In genomic region chr12:94182971-94183701, GRCh38 we compare ENCODE assay signal across 2 cellular contexts.
TF ChIP-seq lines count a peak whose summit lies in the region.

No MANE protein-coding gene starts in this region.

TF ChIP-seq in A549, 52 proteins besides CTCF, POLR2A, EP300 and RAD21 (continued from another document):
- TF ChIP-seq ZSCAN20 (CRISPR knock-in tag; IDR thresholded peaks at IDR 0.05) (no peak), POLR2AphosphoS2 (conservative IDR thresholded peaks at IDR 0.05; ENCODE audit: low read length) (no peak), PHF8 (IDR thresholded peaks at IDR 0.05; ENCODE audit: borderline replicate concordance, low read depth) (no peak), HEYL (CRISPR knock-in tag; IDR thresholded peaks at IDR 0.05) (no peak), EHMT2 (IDR thresholded peaks at IDR 0.05; ENCODE audit: low read depth) (no peak), CEBPB (IDR thresholded peaks at IDR 0.05) (no peak), E2F6 (IDR thresholded peaks at IDR 0.05; ENCODE audit: borderline replicate concordance, low read depth) (no peak), TP53 (CRISPR knock-in tag; IDR thresholded peaks at IDR 0.05) (no peak)
- TF ChIP-seq, protein P1, sequence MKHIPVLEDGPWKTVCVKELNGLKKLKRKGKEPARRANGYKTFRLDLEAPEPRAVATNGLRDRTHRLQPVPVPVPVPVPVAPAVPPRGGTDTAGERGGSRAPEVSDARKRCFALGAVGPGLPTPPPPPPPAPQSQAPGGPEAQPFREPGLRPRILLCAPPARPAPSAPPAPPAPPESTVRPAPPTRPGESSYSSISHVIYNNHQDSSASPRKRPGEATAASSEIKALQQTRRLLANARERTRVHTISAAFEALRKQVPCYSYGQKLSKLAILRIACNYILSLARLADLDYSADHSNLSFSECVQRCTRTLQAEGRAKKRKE (CRISPR knock-in tag; IDR thresholded peaks at IDR 0.05; ENCODE audit: low read depth) = no peak
TF ChIP-seq in A549: peak in this region for 0.

TF ChIP-seq in IMR-90, 13 proteins besides CTCF, POLR2A, EP300 and RAD21 (continued from another document):
- no peak for TF ChIP-seq CEBPB (IDR thresholded peaks at IDR 0.05; ENCODE audit: low read depth, low read length)
- TF ChIP-seq MAFK (IDR thresholded peaks at IDR 0.05; ENCODE audit: low read depth, low read length) = no peak
- TF ChIP-seq RCOR1 (IDR thresholded peaks at IDR 0.05; ENCODE audit: insufficient replicate concordance, low read length) = no peak
- TF ChIP-seq MXI1 (IDR thresholded peaks at IDR 0.05; ENCODE audit: borderline replicate concordance, low read depth, low read length) = no peak
- TF ChIP-seq MAZ (IDR thresholded peaks at IDR 0.05; ENCODE audit: borderline replicate concordance, low read depth, low read length) = no peak
- TF ChIP-seq BHLHE40 (IDR thresholded peaks at IDR 0.05; ENCODE audit: low read depth, low read length) = no peak
- TF ChIP-seq, protein P2, sequence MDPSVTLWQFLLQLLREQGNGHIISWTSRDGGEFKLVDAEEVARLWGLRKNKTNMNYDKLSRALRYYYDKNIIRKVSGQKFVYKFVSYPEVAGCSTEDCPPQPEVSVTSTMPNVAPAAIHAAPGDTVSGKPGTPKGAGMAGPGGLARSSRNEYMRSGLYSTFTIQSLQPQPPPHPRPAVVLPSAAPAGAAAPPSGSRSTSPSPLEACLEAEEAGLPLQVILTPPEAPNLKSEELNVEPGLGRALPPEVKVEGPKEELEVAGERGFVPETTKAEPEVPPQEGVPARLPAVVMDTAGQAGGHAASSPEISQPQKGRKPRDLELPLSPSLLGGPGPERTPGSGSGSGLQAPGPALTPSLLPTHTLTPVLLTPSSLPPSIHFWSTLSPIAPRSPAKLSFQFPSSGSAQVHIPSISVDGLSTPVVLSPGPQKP (IDR thresholded peaks at IDR 0.05; ENCODE audit: borderline replicate concordance, low read depth, low read length) = no peak
- TF ChIP-seq CHD1 (IDR thresholded peaks at IDR 0.05; ENCODE audit: low read depth, low read length) = no peak
- TF ChIP-seq SMC3 (IDR thresholded peaks at IDR 0.05; ENCODE audit: low read depth, low read length) = no peak
- no peak for TF ChIP-seq NFE2L2 (IDR thresholded peaks at IDR 0.05; ENCODE audit: low read depth, low read length)
- no peak for TF ChIP-seq FOS (IDR thresholded peaks at IDR 0.05; ENCODE audit: low read depth, low read length)
- no peak for TF ChIP-seq RFX5 (IDR thresholded peaks at IDR 0.05; ENCODE audit: low read depth, low read length)
